1 cellular context compared by ENCODE assay signal in genomic region chr16:2148714-2149629, GRCh38.
TF ChIP-seq lines count a peak whose summit lies in the region.

No MANE protein-coding gene starts in this region.

TF ChIP-seq in HepG2, 621 proteins besides CTCF, POLR2A, EP300 and RAD21 (continues in another document):
- TF ChIP-seq STAG1 (CRISPR knock-in tag; IDR thresholded peaks at IDR 0.05), result peak; percentile 21; the same call in 1 of the 2 replicates
- peak; percentile 92 for TF ChIP-seq AGO1 (IDR thresholded peaks at IDR 0.05; ENCODE audit: low read depth, low read length, poor library complexity, severe bottlenecking)
- peak; percentile 25; the same call in 1 of the 2 replicates for TF ChIP-seq YEATS4 (CRISPR knock-in tag; IDR thresholded peaks at IDR 0.05; ENCODE audit: borderline replicate concordance)
- TF ChIP-seq ZMYM4 (CRISPR knock-in tag; IDR thresholded peaks at IDR 0.05), result peak; percentile 41; the same call in 1 of the 2 replicates
- TF ChIP-seq ATF7-NPFF (CRISPR knock-in tag; IDR thresholded peaks at IDR 0.05; ENCODE audit: low read depth), result peak; percentile 36; the same call in 1 of the 2 replicates
- 0 out of 2 replicates have a peak, but pooled peaks have one; percentile 9 for TF ChIP-seq ZNF800 (CRISPR knock-in tag; IDR thresholded peaks at IDR 0.05)
- no peak for TF ChIP-seq ZBTB34 (CRISPR knock-in tag; IDR thresholded peaks at IDR 0.05)
- no peak for TF ChIP-seq KDM6A (CRISPR knock-in tag; IDR thresholded peaks at IDR 0.05; ENCODE audit: low read depth)
- no peak for TF ChIP-seq FOXK1 (CRISPR knock-in tag; IDR thresholded peaks at IDR 0.05; ENCODE audit: borderline replicate concordance, low read depth)
- TF ChIP-seq ZFY (CRISPR knock-in tag; IDR thresholded peaks at IDR 0.05), result no peak; the same call in 1 of the 2 replicates
- TF ChIP-seq NFKB2 (CRISPR knock-in tag; IDR thresholded peaks at IDR 0.05; ENCODE audit: borderline replicate concordance), result peak; percentile 45; the same call in 1 of the 2 replicates
- peak; percentile 73 for TF ChIP-seq RBFOX2 (IDR thresholded peaks at IDR 0.05; ENCODE audit: low read depth, low read length)
- no peak for TF ChIP-seq ZNF33B (CRISPR knock-in tag; IDR thresholded peaks at IDR 0.05)
- TF ChIP-seq ZBTB39 (CRISPR knock-in tag; IDR thresholded peaks at IDR 0.05), result peak; percentile 45; the same call in 1 of the 2 replicates
- peak; percentile 4 for TF ChIP-seq TAF15 (IDR thresholded peaks at IDR 0.05; ENCODE audit: low read depth, low read length, poor library complexity, severe bottlenecking)
- TF ChIP-seq KDM2A (CRISPR knock-in tag; IDR thresholded peaks at IDR 0.05; ENCODE audit: borderline replicate concordance, low read depth), result peak; percentile 28
- 0 out of 2 replicates have a peak, but pooled peaks have one; percentile 22 for TF ChIP-seq PATZ1 (CRISPR knock-in tag; IDR thresholded peaks at IDR 0.05)
- 0 out of 2 replicates have a peak, but pooled peaks have one; percentile 48 for TF ChIP-seq ZNF724P (CRISPR knock-in tag; IDR thresholded peaks at IDR 0.05; ENCODE audit: borderline replicate concordance)
- TF ChIP-seq CSRNP1 (CRISPR knock-in tag; IDR thresholded peaks at IDR 0.05), result peak; percentile 40; the same call in 1 of the 2 replicates
- no peak for TF ChIP-seq REXO4 (CRISPR knock-in tag; IDR thresholded peaks at IDR 0.05; ENCODE audit: borderline replicate concordance)
- no peak for TF ChIP-seq KLF15 (CRISPR knock-in tag; IDR thresholded peaks at IDR 0.05; ENCODE audit: borderline replicate concordance)
- TF ChIP-seq ZSCAN20 (CRISPR knock-in tag; IDR thresholded peaks at IDR 0.05; ENCODE audit: borderline replicate concordance), result 0 out of 2 replicates have a peak, but pooled peaks have one; percentile 27
- no peak for TF ChIP-seq CBX1 (IDR thresholded peaks at IDR 0.05; ENCODE audit: low read depth)
- TF ChIP-seq ZNF430 (CRISPR knock-in tag; IDR thresholded peaks at IDR 0.05), result no peak
- TF ChIP-seq YY1 (IDR thresholded peaks at IDR 0.05; ENCODE audit: insufficient read depth, insufficient replicate concordance, low read depth, low read length), result no peak
- TF ChIP-seq ZNF75D (CRISPR knock-in tag; IDR thresholded peaks at IDR 0.05; ENCODE audit: borderline replicate concordance), result no peak
- TF ChIP-seq BATF2 (CRISPR knock-in tag; IDR thresholded peaks at IDR 0.05), result no peak
- no peak for TF ChIP-seq MIER3 (CRISPR knock-in tag; IDR thresholded peaks at IDR 0.05; ENCODE audit: borderline replicate concordance)
- TF ChIP-seq ZNF121 (CRISPR knock-in tag; IDR thresholded peaks at IDR 0.05), result peak; percentile 78; the same call in 1 of the 2 replicates
- no peak for TF ChIP-seq JDP2 (CRISPR knock-in tag; IDR thresholded peaks at IDR 0.05; ENCODE audit: borderline replicate concordance)
- peak; percentile 68; the same call in 1 of the 2 replicates for TF ChIP-seq ZBTB7A (CRISPR knock-in tag; IDR thresholded peaks at IDR 0.05)
- TF ChIP-seq ARID3A (IDR thresholded peaks at IDR 0.05; ENCODE audit: low read depth, low read length), result no peak
- peak; percentile 29; the same call in 1 of the 2 replicates for TF ChIP-seq ARNT2 (CRISPR knock-in tag; IDR thresholded peaks at IDR 0.05; ENCODE audit: low read depth)
- no peak; the same call in 1 of the 2 replicates for TF ChIP-seq AKAP8 (CRISPR knock-in tag; IDR thresholded peaks at IDR 0.05)
- no peak for TF ChIP-seq NONO (IDR thresholded peaks at IDR 0.05)
- peak; percentile 39; the same call in 1 of the 2 replicates for TF ChIP-seq NONO (CRISPR knock-in tag; conservative IDR thresholded peaks at IDR 0.05)
- TF ChIP-seq CHCHD3 (CRISPR knock-in tag; IDR thresholded peaks at IDR 0.05), result 0 out of 2 replicates have a peak, but pooled peaks have one; percentile 55
- peak; percentile 20; the same call in 1 of the 2 replicates for TF ChIP-seq MAX (IDR thresholded peaks at IDR 0.05)
- no peak for TF ChIP-seq KAT2B (IDR thresholded peaks at IDR 0.05; ENCODE audit: borderline replicate concordance, low read depth, low read length)
- no peak for TF ChIP-seq MTA1 (CRISPR knock-in tag; IDR thresholded peaks at IDR 0.05; ENCODE audit: borderline replicate concordance)
- 0 out of 2 replicates have a peak, but pooled peaks have one; percentile 31 for TF ChIP-seq ZFYVE20 (CRISPR knock-in tag; IDR thresholded peaks at IDR 0.05; ENCODE audit: borderline replicate concordance, low read depth)
- 0 out of 2 replicates have a peak, but pooled peaks have one; percentile 20 for TF ChIP-seq PCBP1 (IDR thresholded peaks at IDR 0.05; ENCODE audit: borderline replicate concordance, low read depth, low read length)
- no peak for TF ChIP-seq MAF1 (CRISPR knock-in tag; IDR thresholded peaks at IDR 0.05; ENCODE audit: borderline replicate concordance)
- TF ChIP-seq THAP11 (CRISPR knock-in tag; IDR thresholded peaks at IDR 0.05), result no peak
- peak; percentile 28; the same call in 1 of the 2 replicates for TF ChIP-seq ZBTB14 (CRISPR knock-in tag; IDR thresholded peaks at IDR 0.05)
- TF ChIP-seq ZNF629 (CRISPR knock-in tag; conservative IDR thresholded peaks at IDR 0.05), result 0 out of 2 replicates have a peak, but pooled peaks have one; percentile 18
- TF ChIP-seq ZNF549 (CRISPR knock-in tag; IDR thresholded peaks at IDR 0.05), result no peak
- no peak for TF ChIP-seq HOMEZ (CRISPR knock-in tag; IDR thresholded peaks at IDR 0.05; ENCODE audit: low read depth)
- no peak for TF ChIP-seq ZNF317 (CRISPR knock-in tag; IDR thresholded peaks at IDR 0.05)
- TF ChIP-seq AGO2 (optimal IDR thresholded peaks at IDR 0.05; ENCODE audit: low read depth, low read length), result peak; percentile 14
- TF ChIP-seq ZNF547 (CRISPR knock-in tag; IDR thresholded peaks at IDR 0.05), result peak; percentile 39; the same call in 1 of the 2 replicates
- no peak for TF ChIP-seq ZNF546 (CRISPR knock-in tag; conservative IDR thresholded peaks at IDR 0.05)
